Comparison of ENCODE assay signal across 11 cellular contexts in the genomic region with DNA sequence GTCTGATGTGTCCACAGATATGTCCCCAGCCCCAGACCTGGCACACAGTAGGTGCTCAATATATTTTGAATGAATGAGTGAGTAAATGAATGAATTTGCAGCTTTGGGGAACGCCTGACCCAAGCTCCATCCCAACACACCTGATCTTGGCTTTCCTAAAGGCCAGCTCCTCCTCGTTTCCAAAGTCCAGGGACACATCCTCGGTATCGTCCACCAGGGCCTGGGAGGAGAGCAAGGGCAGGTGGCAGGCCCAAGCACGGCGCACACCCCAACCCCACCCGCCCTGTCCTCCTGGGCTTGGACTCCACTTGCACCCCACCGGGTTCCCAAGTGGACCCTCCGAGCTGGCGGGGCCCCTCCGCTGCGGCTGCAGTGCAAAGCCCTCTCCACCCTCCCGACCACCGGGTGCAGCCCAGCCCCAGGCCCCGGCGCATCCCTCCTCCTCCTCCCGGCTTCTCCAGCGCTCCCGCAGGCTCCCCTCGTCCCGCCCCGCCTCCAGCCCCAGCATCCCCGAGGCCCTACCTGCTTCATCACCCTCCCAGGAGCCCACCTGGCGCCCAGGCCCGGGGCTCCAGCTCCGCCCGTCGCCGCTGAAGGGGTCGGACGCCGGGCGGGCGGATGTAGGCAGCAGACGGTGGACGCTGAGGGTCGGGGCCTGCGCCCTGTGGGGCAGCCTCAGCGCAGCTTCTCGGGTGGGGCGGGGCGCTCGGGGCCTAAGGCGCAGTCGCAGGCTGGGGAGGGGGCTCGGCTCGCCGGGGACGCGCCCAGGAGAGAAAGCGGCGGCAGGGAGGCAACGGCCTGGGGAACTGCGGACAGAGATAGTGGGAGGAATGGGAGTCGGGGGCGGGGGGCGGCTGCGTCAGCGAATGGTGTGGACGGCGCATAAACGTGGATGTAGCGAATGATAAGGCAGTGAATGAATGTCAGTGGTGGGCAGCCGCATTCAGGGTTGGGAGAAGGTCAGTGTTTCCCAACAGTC. TPM values are rescaled to one million over a fixed set of nuclear protein-coding genes. Genes with fewer than 3 reads are reported as not detected.
DNase-seq lines count a peak whose midpoint lies in the region; TF ChIP-seq lines count a peak whose summit lies in the region.
"Had no signal": no experiment of that assay in that cellular context is flagged by ENCODE, and none has a peak within 500 bp of the region (broad histone marks: within the 10 kb centered on the region; RNA-seq: fewer than 3 reads in every experiment).

A gene (minus strand): TSS at position 832 of the 979 bp plus-strand sequence. CDS start 301 bp downstream, at position 531.

- 0 out of 2 replicates have a peak, but pooled peaks cover 2% of the 10 kb centered on the region for H3K4me1 ChIP-seq in HUES6 (ENCODE audit: control insufficient read depth, insufficient read depth, low read length)
- no peaks in the 10 kb centered on the region for H3K4me1 ChIP-seq in PC-9 (replicated peaks; ENCODE audit: insufficient read depth)

- CTCF ChIA-PET in PC-9 (lab: Charles Lee): no interaction called here

- no peaks in the 10 kb centered on the region for H3K79me2 ChIP-seq in PC-9 (ENCODE audit: low read depth)

- H3F3A ChIP-seq in PC-9 (ENCODE audit: insufficient read depth, low read depth): no peaks in the 10 kb centered on the region

- no peak within 1 kb of the TSS for H3K4me2 ChIP-seq in PC-9

- H3K9me3 ChIP-seq in HUES6 (ENCODE audit: control insufficient read depth, insufficient read depth, low read depth, low read length) (no peaks in the 10 kb centered on the region), PC-9 (ENCODE audit: insufficient read depth, low read depth) (no peaks in the 10 kb centered on the region)

- no peaks in the 10 kb centered on the region for H3K9me2 ChIP-seq in PC-9 (ENCODE audit: insufficient read depth)

- TF ChIP-seq CTCF in coronary artery (IDR thresholded peaks at IDR 0.05) (no peak), retinal pigment epithelial cell (conservative IDR thresholded peaks at IDR 0.05; ENCODE audit: low read depth, low read length) (no peak), PC-9 (conservative IDR thresholded peaks at IDR 0.05) (no peak)

- intact Hi-C loops in PC-9 (cut with micrococcal nuclease; ENCODE audit: unreplicated experiment): no loop called here

- POLR2A ChIA-PET in PC-9 (lab: Charles Lee; ENCODE audit: unreplicated experiment): no interaction called here

- no peaks in the 10 kb centered on the region for H4K20me1 ChIP-seq in PC-9 (ENCODE audit: insufficient read depth)

- H3K27ac ChIP-seq in HUES6 (ENCODE audit: low read depth, low read length) (no peak within 1 kb of the TSS), coronary artery (no peak within 1 kb of the TSS), PC-9 (no peak within 1 kb of the TSS)

- no peak within 1 kb of the TSS for H3K9ac ChIP-seq in HUES6 (ENCODE audit: low read length)

- H3K36me3 ChIP-seq in HUES6 (ENCODE audit: control insufficient read depth, insufficient read depth, low read length): no peaks in the 10 kb centered on the region
- H3K36me3 ChIP-seq in PC-9 (ENCODE audit: low read depth): no peaks in the 10 kb centered on the region

- BruUV-seq in PC-9 (replicated peaks; lab: Mats Ljungman, UMichigan): no TSS peak

- H3K4me3 ChIP-seq in HUES6 (ENCODE audit: low read depth, low read length): peak within 1 kb of the TSS; percentile 66
- peak within 1 kb of the TSS; percentile 64 for H3K4me3 ChIP-seq in coronary artery
- peak within 1 kb of the TSS; percentile 40 for H3K4me3 ChIP-seq in retinal pigment epithelial cell (ENCODE audit: low read length)
- no peak within 1 kb of the TSS for H3K4me3 ChIP-seq in PC-9

- H2AFZ ChIP-seq in PC-9: no peak within 1 kb of the TSS

- H3K27me3 ChIP-seq in HUES6 (ENCODE audit: control insufficient read depth, insufficient read depth, low read length) (peaks cover 14% of the 10 kb centered on the region), PC-9 (ENCODE audit: insufficient read depth, low read depth) (no peaks in the 10 kb centered on the region)

- DNase-seq in coronary artery (ENCODE audit: low spot score): no peak
- DNase-seq in iPS-NIHi11 (ENCODE audit: low spot score): peak; percentile 74
- DNase-seq in retinal pigment epithelial cell (ENCODE audit: low read depth): no peak
- DNase-seq in PC-9: no peak
- no peak for DNase-seq in NOMO-1 treated with dmso at 0.1 percent for 144 hours (lab: John Stamatoyannopoulos, UW; ENCODE audit: unreplicated experiment)
- DNase-seq in SKM-1 treated with dmso at 0.1 percent for 144 hours (lab: John Stamatoyannopoulos, UW; ENCODE audit: unreplicated experiment): no peak
- no peak for DNase-seq in GM19238 (ENCODE audit: insufficient read length, low spot score)
- DNase-seq: NCI-H1092 treated with DMSO at 0.1 percent for 48 hours; stimulated activated CD4-positive, alpha-beta T cell treated with anti-CD3 and anti-CD28 coated beads, Interleukin-4, amount 100 ng/mL, for 24 hours; T1000 had no signal

RNA-seq across cellular contexts. Expression of the gene that starts here (rescaled TPM):
- total RNA-seq in PC-9 (2021): not detected in 2 replicates
